In the genomic region with DNA sequence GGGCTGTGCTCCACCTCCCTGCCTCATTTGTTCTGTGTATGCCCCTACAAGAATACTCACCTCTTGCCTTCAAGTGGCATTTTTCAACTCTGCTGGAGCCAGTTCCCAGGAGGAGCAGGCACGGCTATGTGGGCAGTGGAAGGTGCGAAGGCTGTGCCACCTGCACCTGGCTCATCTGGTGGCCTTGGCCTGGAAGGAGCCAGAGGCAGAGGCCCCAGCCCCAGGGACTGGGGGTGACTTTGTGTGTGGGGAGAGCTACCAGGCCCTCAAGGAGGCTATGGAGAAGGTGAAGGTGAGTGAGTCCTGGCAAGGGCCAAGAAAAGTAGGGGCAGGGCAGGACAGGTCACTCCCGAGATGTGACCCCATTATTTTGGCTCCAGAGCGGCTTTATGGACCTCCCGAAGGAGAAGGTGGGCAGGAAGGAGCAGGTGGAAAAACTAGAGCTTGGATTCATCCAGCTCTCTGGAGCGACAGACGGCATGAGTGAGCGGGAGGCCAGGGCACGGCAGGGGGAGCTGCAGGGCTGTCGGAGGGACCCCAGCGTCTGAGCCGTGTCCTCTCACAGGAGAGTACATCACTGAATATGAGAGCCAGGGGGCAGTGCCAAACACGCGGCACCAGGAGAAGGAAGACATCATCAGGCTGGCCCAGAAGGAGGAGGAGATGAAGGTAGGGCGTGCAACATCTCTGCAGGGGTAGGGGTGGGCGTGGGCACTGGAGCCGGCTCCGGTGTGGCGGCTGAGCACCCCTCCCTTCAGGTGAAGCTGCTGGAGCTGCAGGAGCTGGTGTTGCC, we compare ENCODE assay signal across 13 cellular contexts. TPM values are rescaled to one million over a fixed set of nuclear protein-coding genes. Genes with fewer than 3 reads are reported as not detected.
DNase-seq lines count a peak whose midpoint lies in the region; ATAC-seq and TF ChIP-seq lines count a peak whose summit lies in the region.
"Had no signal": no experiment of that assay in that cellular context is flagged by ENCODE, and none has a peak within 500 bp of the region (broad histone marks: within the 10 kb centered on the region; RNA-seq: fewer than 3 reads in every experiment).

No MANE protein-coding gene starts in this region.

- H3K9me3 ChIP-seq in Peyer's patch, result no peaks in the 10 kb centered on the region

- no peaks in the 10 kb centered on the region for H3K4me1 ChIP-seq in Peyer's patch

- DNase-seq in DMS 273 (lab: John Stamatoyannopoulos, UW; ENCODE audit: unreplicated experiment) (peak; percentile 90), NCI-H1092 (lab: John Stamatoyannopoulos, UW) (peak; percentile 52), astrocyte of the cerebellum (ENCODE audit: low read depth) (no peak), left lobe of liver (ENCODE audit: low spot score) (peak; percentile 33), Peyer's patch (no peak), GM10266 (ENCODE audit: extremely low spot score) (no peak)
- DNase-seq in stimulated activated naive CD4-positive, alpha-beta T cell treated with Interleukin-2 at 50 U/mL for 16 hours (lab: John Stamatoyannopoulos, UW), result no peak
- DNase-seq: activated CD4-positive, alpha-beta T cell treated with anti-CD3 and anti-CD28 coated beads, Interleukin-2, amount 50 U/mL, for 4 hours; aorta; mammary epithelial cell had no signal

- H3K27ac ChIP-seq in Peyer's patch, result no peak overlapping the region

- ATAC-seq in left lobe of liver (no peak), HG03521 (IDR thresholded peaks at IDR 0.05; ENCODE audit: unreplicated experiment) (no peak)
- ATAC-seq: CD8-positive, alpha-beta T cell; Right ventricle myocardium inferior had no signal

- H3K4me3 ChIP-seq in astrocyte of the cerebellum (ENCODE audit: low read depth, low read length) (no peak overlapping the region), Peyer's patch (no peak overlapping the region)

- no peaks in the 10 kb centered on the region for H3K36me3 ChIP-seq in Peyer's patch

- no peak for TF ChIP-seq POLR2A in Peyer's patch (IDR thresholded peaks at IDR 0.05)

- TF ChIP-seq CTCF in astrocyte of the cerebellum (IDR thresholded peaks at IDR 0.05; ENCODE audit: low read depth, low read length, missing control alignments) (peak; percentile 27), Peyer's patch (IDR thresholded peaks at IDR 0.05) (no peak), GM10266 (IDR thresholded peaks at IDR 0.05; ENCODE audit: control insufficient read depth, insufficient read depth, low read depth, missing control alignments) (no peak)

- no peaks in the 10 kb centered on the region for H3K27me3 ChIP-seq in Peyer's patch

- in situ Hi-C loops in astrocyte of the cerebellum (cut with HindIII; ENCODE audit: low sequenced_read_pairs), result no loop called here

RNA-seq across cellular contexts. Expression of a gene that starts 57.3 kb away (rescaled TPM):
- total RNA-seq in left lobe of liver (2.2 TPM), Peyer's patch (10 to 100 TPM in 2 of 4 donors, 1 to 10 TPM in 2; 9.3 to 52.0 (median 12.2) TPM)

Comparison
In these comparisons a context has a peak if more than half of its experiments do, and no peak if none do; other contexts are left out.
1. DNase-seq: peak in DMS 273 (single experiment), NCI-H1092 (single experiment) and left lobe of liver (single experiment); none in astrocyte of the cerebellum (single experiment), stimulated activated naive CD4-positive, alpha-beta T cell treated with Interleukin-2 at 50 U/mL for 16 hours (single experiment), Peyer's patch (0 of 3) and GM10266 (single experiment).